ENCODE assay signal across 8 cellular contexts in the genomic region with DNA sequence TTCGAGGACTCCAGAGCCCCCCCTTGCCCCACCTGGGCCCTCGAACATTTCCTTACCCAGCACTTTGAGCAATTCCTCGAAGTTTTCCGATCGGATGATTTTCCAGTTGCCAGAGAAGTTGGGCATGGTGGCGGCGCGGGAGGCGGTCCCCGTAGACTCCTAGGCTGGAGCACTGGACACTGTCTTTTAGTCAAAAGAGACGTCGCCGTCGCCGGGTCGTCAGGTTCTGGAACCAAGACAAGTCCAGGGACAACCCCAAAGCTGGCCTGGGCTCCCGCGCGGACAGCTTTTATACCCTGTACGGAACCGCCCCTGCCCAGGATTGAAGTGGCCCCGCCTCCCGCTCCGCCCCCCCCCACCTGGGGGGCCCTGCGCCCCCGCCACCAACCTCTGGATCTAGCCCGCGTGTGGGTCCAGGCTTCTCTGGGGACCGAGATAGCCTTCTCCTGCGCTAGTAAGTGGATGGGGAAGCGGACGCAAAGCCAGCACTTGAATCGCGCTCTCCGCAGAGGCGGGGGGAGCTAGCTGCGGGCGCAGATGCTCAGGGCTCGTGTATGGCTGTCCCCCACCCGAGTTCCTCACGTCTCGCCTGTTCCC. TPM values are rescaled to one million over a fixed set of nuclear protein-coding genes. Genes with fewer than 3 reads are reported as not detected.
DNase-seq lines count a peak whose midpoint lies in the region; ATAC-seq and TF ChIP-seq lines count a peak whose summit lies in the region.

A gene (minus strand): TSS at position 263 of the 597 bp plus-strand sequence. CDS start 137 bp downstream, at position 126.

- H3K4me2 ChIP-seq in DOHH2 (ENCODE audit: low read length) (peak within 1 kb of the TSS; percentile 81), smooth muscle cell (peak within 1 kb of the TSS; percentile 91)

- H3K27me3 ChIP-seq in DOHH2 (ENCODE audit: control insufficient read depth, low read length) (peaks cover 61% of the 10 kb centered on the region), right cardiac atrium (ENCODE audit: control insufficient read depth, insufficient read depth) (no peaks in the 10 kb centered on the region), smooth muscle cell (ENCODE audit: low read depth) (no peaks in the 10 kb centered on the region)

- H3K9ac ChIP-seq in smooth muscle cell (ENCODE audit: low read depth), result peak within 1 kb of the TSS; percentile 64

- peak in 1 of 2 donors; percentile 3 for ATAC-seq in right cardiac atrium
- ATAC-seq in HG02884 (IDR thresholded peaks at IDR 0.05; ENCODE audit: unreplicated experiment), result no peak
- ATAC-seq in GM18907 (IDR thresholded peaks at IDR 0.05; ENCODE audit: unreplicated experiment), result no peak

- H3K4me1 ChIP-seq in DOHH2 (ENCODE audit: control insufficient read depth, low read length) (peaks cover 20% of the 10 kb centered on the region), right cardiac atrium (ENCODE audit: control insufficient read depth, insufficient read depth, low read length) (peaks cover 4% of the 10 kb centered on the region), smooth muscle cell (ENCODE audit: low read depth) (peaks cover 55% of the 10 kb centered on the region)

- no peaks in the 10 kb centered on the region for H3K9me2 ChIP-seq in DOHH2 (replicated peaks; ENCODE audit: control insufficient read depth, low read length)

- H3K9me3 Mint-ChIP-seq in activated naive CD8-positive, alpha-beta T cell treated with anti-CD3 and anti-CD28 coated beads for 36 hours, result no peaks in the 10 kb centered on the region

- peak within 1 kb of the TSS; percentile 54 for H3K27ac Mint-ChIP-seq in activated naive CD8-positive, alpha-beta T cell treated with anti-CD3 and anti-CD28 coated beads for 36 hours

- peaks cover 28% of the 10 kb centered on the region for H3K4me1 Mint-ChIP-seq in activated naive CD8-positive, alpha-beta T cell treated with anti-CD3 and anti-CD28 coated beads for 36 hours

- intact Hi-C loops in right cardiac atrium (cut with DNase I), result no loop called here

- H3K27me3 Mint-ChIP-seq in activated naive CD8-positive, alpha-beta T cell treated with anti-CD3 and anti-CD28 coated beads for 36 hours, result peaks cover 32% of the 10 kb centered on the region

- no peak within 1 kb of the TSS for H3K27ac ChIP-seq in DOHH2 (ENCODE audit: low read depth, low read length)
- peak within 1 kb of the TSS; percentile 0 for H3K27ac ChIP-seq in right cardiac atrium (ENCODE audit: low read length)
- peak within 1 kb of the TSS; percentile 68 for H3K27ac ChIP-seq in smooth muscle cell (ENCODE audit: low read depth)

- H3K9me3 ChIP-seq in DOHH2 (ENCODE audit: control insufficient read depth, insufficient read depth, low read length) (no peaks in the 10 kb centered on the region), right cardiac atrium (ENCODE audit: control insufficient read depth, low read length) (no peaks in the 10 kb centered on the region), smooth muscle cell (replicated peaks; ENCODE audit: low read depth) (no peaks in the 10 kb centered on the region)

- H3K36me3 Mint-ChIP-seq in activated naive CD8-positive, alpha-beta T cell treated with anti-CD3 and anti-CD28 coated beads for 36 hours, result no peaks in the 10 kb centered on the region

- TF ChIP-seq CTCF in DOHH2 (IDR thresholded peaks at IDR 0.05; ENCODE audit: low read depth, low read length, poor library complexity, severe bottlenecking) (no peak), smooth muscle cell (IDR thresholded peaks at IDR 0.05; ENCODE audit: borderline replicate concordance, insufficient read depth, poor library complexity, severe bottlenecking) (no peak)

- peak within 1 kb of the TSS; percentile 76 for H3K4me3 Mint-ChIP-seq in activated naive CD8-positive, alpha-beta T cell treated with anti-CD3 and anti-CD28 coated beads for 36 hours

- no peaks in the 10 kb centered on the region for H3K36me3 ChIP-seq in DOHH2 (ENCODE audit: control insufficient read depth, low read length)
- no peaks in the 10 kb centered on the region for H3K36me3 ChIP-seq in smooth muscle cell (ENCODE audit: low read depth)

- no peaks in the 10 kb centered on the region for H3K79me2 ChIP-seq in DOHH2 (ENCODE audit: control insufficient read depth, low read length)
- H3K79me2 ChIP-seq in smooth muscle cell (ENCODE audit: low read depth), result peaks cover 12% of the 10 kb centered on the region

- no peak within 1 kb of the TSS for H2AFZ ChIP-seq in smooth muscle cell (ENCODE audit: low read depth)

- H3F3A ChIP-seq in DOHH2 (ENCODE audit: control insufficient read depth, insufficient read depth), result no peaks in the 10 kb centered on the region
- H3F3A ChIP-seq in smooth muscle cell (ENCODE audit: low read depth), result peaks cover 13% of the 10 kb centered on the region

- DNase-seq in NCI-H2171 (lab: John Stamatoyannopoulos, UW), result peak; percentile 41
- peak; percentile 41 for DNase-seq in activated naive CD8-positive, alpha-beta T cell treated with anti-CD3 and anti-CD28 coated beads for 36 hours
- peak; percentile 26 to 72 (median 70) for DNase-seq in right cardiac atrium
- DNase-seq in smooth muscle cell (lab: John Stamatoyannopoulos, UW; ENCODE audit: unreplicated experiment), result peak; percentile 84
- no peak for DNase-seq in NCI-H2029 treated with DMSO at 0.1 percent for 48 hours (lab: John Stamatoyannopoulos, UW)

- H4K20me1 ChIP-seq in DOHH2 (ENCODE audit: control insufficient read depth, insufficient read depth, low read depth, low read length), result 0 out of 2 replicates have a peak, but pooled peaks cover 3% of the 10 kb centered on the region
- peaks cover 42% of the 10 kb centered on the region for H4K20me1 ChIP-seq in smooth muscle cell (ENCODE audit: low read depth)

- 1% methylated on average over 42 of the region's 42 CpGs for WGBS in right cardiac atrium
- 2% methylated on average over 40 of the region's 42 CpGs for WGBS in smooth muscle cell (ENCODE audit: low lambda C conversion rate)

- H3K4me3 ChIP-seq in DOHH2 (ENCODE audit: low read length) (peak within 1 kb of the TSS; percentile 67), right cardiac atrium (ENCODE audit: low read length) (peak within 1 kb of the TSS; percentile 5), smooth muscle cell (peak within 1 kb of the TSS; percentile 54)

RNA-seq across cellular contexts. Expression of the gene that starts here (rescaled TPM):
- total RNA-seq in activated naive CD8-positive, alpha-beta T cell treated with anti-CD3 and anti-CD28 coated beads for 36 hours, result 1 to 10 TPM; 1.2 to 1.6 TPM
- 1 to 10 TPM in 1 of 4 donors, under 1 TPM in 3; 0.71 to 1.6 (median 0.75) TPM for total RNA-seq in right cardiac atrium
- 1.3 TPM for polyA plus RNA-seq in right cardiac atrium
- total RNA-seq in smooth muscle cell, result 69.4 and 86.6 TPM in 2 replicates
- 145 and 277 TPM in 2 replicates for polyA plus RNA-seq in smooth muscle cell

Comparison
In these comparisons a context has a peak if more than half of its experiments do, and no peak if none do; other contexts are left out.
1. RNA of the gene that starts here (total RNA-seq): 69.4 to 86.6 TPM in smooth muscle cell; 1.2 to 1.6 TPM in activated naive CD8-positive, alpha-beta T cell treated with anti-CD3 and anti-CD28 coated beads for 36 hours and 0.71 to 1.6 TPM in right cardiac atrium; every median in the first group is over 10 times any median in the second.
2. RNA of the gene that starts here (polyA plus RNA-seq): 145 to 277 TPM in smooth muscle cell; 1.3 TPM in right cardiac atrium (single experiment); every median in the first group is over 10 times any median in the second.
3. H3K4me3 ChIP-seq: peak in every context shown above with its lines; median percentile 67 in DOHH2; 54 in smooth muscle cell; 5 in right cardiac atrium.